In genomic region chr21:38849776-38850175, GRCh38 we compare ENCODE assay signal across 17 cellular contexts.
"Had no signal": no experiment of that assay in that cellular context is flagged by ENCODE, and none has a peak within 500 bp of the region (broad histone marks: within the 10 kb centered on the region; RNA-seq: fewer than 3 reads in every experiment).

No MANE protein-coding gene starts in this region.

- H3K27me3 Mint-ChIP-seq: activated naive CD4-positive, alpha-beta T cell treated with anti-CD3 and anti-CD28 coated beads, Interleukin-2, amount 50 U/mL, for 24 hours had no signal

- DNase-seq: activated CD4-positive, alpha-beta T cell treated with anti-CD3 and anti-CD28 coated beads, Interleukin-2, amount 50 U/mL, for 4 hours; activated effector memory CD4-positive, alpha-beta T cell treated with anti-CD3 and anti-CD28 coated beads, Interleukin-2, amount 50 U/mL, for 16 hours; activated T-cell treated with anti-CD3 and anti-CD28 coated beads, Interleukin-2, amount 50 U/mL, for 72 hours; adrenal gland; endodermal cell; foreskin melanocyte; glutamatergic neuron; hippocampal formation; lower lobe of right lung; occipital lobe; T1000 had no signal

- H3K36me3 ChIP-seq: adrenal gland, cardiac muscle cell, lower lobe of right lung, tibial nerve, vagina had no signal

- H3K4me1 Mint-ChIP-seq: activated naive CD4-positive, alpha-beta T cell treated with anti-CD3 and anti-CD28 coated beads, Interleukin-2, amount 50 U/mL, for 24 hours had no signal

- H3K4me1 ChIP-seq: adrenal gland had no signal

- H3K36me3 Mint-ChIP-seq: activated naive CD4-positive, alpha-beta T cell treated with anti-CD3 and anti-CD28 coated beads, Interleukin-2, amount 50 U/mL, for 24 hours had no signal

- H3K4me3 ChIP-seq: adrenal gland, cardiac muscle cell, lower lobe of right lung, tibial nerve, vagina had no signal

- H3K27me3 ChIP-seq: adrenal gland, cardiac muscle cell, tibial nerve, vagina had no signal

- H3K27ac ChIP-seq: cardiac muscle cell, lower lobe of right lung, vagina had no signal

- H3K9me3 Mint-ChIP-seq: activated naive CD4-positive, alpha-beta T cell treated with anti-CD3 and anti-CD28 coated beads, Interleukin-2, amount 50 U/mL, for 24 hours; activated T-cell treated with anti-CD3 and anti-CD28 coated beads, Interleukin-2, amount 50 U/mL, for 72 hours; endodermal cell; stimulated activated naive CD8-positive, alpha-beta T cell treated with anti-CD3 and anti-CD28 coated beads, Interleukin-15, Interleukin-2, amounts not matched to agents 100 ng/mL and 50 ng/mL, for 24 hours had no signal

- FAIRE-seq: keratinocyte had no signal

- H3K27ac Mint-ChIP-seq: activated naive CD4-positive, alpha-beta T cell treated with anti-CD3 and anti-CD28 coated beads, Interleukin-2, amount 50 U/mL, for 24 hours; activated T-cell treated with anti-CD3 and anti-CD28 coated beads, Interleukin-2, amount 50 U/mL, for 72 hours; endodermal cell; stimulated activated naive CD8-positive, alpha-beta T cell treated with anti-CD3 and anti-CD28 coated beads, Interleukin-15, Interleukin-2, amounts not matched to agents 100 ng/mL and 50 ng/mL, for 24 hours had no signal

- ATAC-seq: activated T-cell treated with anti-CD3 and anti-CD28 coated beads, Interleukin-2, amount 50 U/mL, for 72 hours; lower lobe of right lung had no signal

- H3K4me3 Mint-ChIP-seq: activated naive CD4-positive, alpha-beta T cell treated with anti-CD3 and anti-CD28 coated beads, Interleukin-2, amount 50 U/mL, for 24 hours; activated T-cell treated with anti-CD3 and anti-CD28 coated beads, Interleukin-2, amount 50 U/mL, for 72 hours; endodermal cell; stimulated activated naive CD8-positive, alpha-beta T cell treated with anti-CD3 and anti-CD28 coated beads, Interleukin-15, Interleukin-2, amounts not matched to agents 100 ng/mL and 50 ng/mL, for 24 hours had no signal

- H3K9me3 ChIP-seq: adrenal gland, lower lobe of right lung, tibial nerve, vagina had no signal
